In the genomic region with DNA sequence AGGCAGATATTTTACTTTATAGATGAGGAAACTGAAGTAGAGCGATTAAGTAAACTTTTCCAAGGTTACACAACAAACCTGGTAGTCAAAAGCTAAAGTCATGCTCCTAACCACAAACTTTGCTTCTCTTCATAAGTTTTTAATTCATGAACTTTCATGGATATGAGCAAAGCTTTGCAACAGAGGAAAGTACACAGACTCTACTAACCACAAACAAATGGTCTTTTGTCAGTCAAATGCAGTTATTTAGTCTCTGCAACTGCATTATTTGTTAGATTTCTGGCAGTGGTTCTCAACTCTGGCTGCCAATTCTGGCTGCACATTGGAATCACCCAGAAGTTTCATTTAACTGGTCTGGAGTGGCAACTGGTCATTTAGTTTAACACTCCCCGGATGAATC, we compare ENCODE assay signal across 10 cellular contexts.
DNase-seq lines count a peak whose midpoint lies in the region; ATAC-seq and TF ChIP-seq lines count a peak whose summit lies in the region.
"Had no signal": no experiment of that assay in that cellular context is flagged by ENCODE, and none has a peak within 500 bp of the region (broad histone marks: within the 10 kb centered on the region; RNA-seq: fewer than 3 reads in every experiment).

No MANE protein-coding gene starts in this region.

- no peak for TF ChIP-seq CTCF in cardiac muscle cell (IDR thresholded peaks at IDR 0.05; ENCODE audit: low read depth, low read length)
- TF ChIP-seq CTCF in left ventricle myocardium inferior (IDR thresholded peaks at IDR 0.05; ENCODE audit: borderline replicate concordance), result no peak
- no peak for TF ChIP-seq CTCF in foreskin keratinocyte (conservative IDR thresholded peaks at IDR 0.05)
- TF ChIP-seq CTCF in testis (IDR thresholded peaks at IDR 0.05), result no peak

- TF ChIP-seq POLR2A in testis (IDR thresholded peaks at IDR 0.05), result no peak

- H3K27me3 ChIP-seq in cardiac muscle cell (no peaks in the 10 kb centered on the region), left ventricle myocardium inferior (ENCODE audit: low read depth) (no peaks in the 10 kb centered on the region), foreskin keratinocyte (no peaks in the 10 kb centered on the region), testis (no peaks in the 10 kb centered on the region)
- H3K27me3 ChIP-seq: SJCRH30 had no signal

- peak overlapping the region; percentile 53 for H3K27ac ChIP-seq in cardiac muscle cell
- no peak overlapping the region for H3K27ac ChIP-seq in left ventricle myocardium inferior (replicated peaks)
- no peak overlapping the region for H3K27ac ChIP-seq in foreskin keratinocyte
- H3K27ac ChIP-seq in testis, result no peak overlapping the region
- H3K27ac ChIP-seq: SJCRH30 had no signal

- H3K36me3 ChIP-seq in cardiac muscle cell (no peaks in the 10 kb centered on the region), left ventricle myocardium inferior (peaks cover 5% of the 10 kb centered on the region), testis (ENCODE audit: low read depth, missing control alignments) (no peaks in the 10 kb centered on the region)

- DNase-seq in cardiac muscle cell (ENCODE audit: low read depth in 1 of 2, low spot score in 1 of 2) (peak in 1 of 2 donors; percentile 78), left ventricle myocardium inferior (no peak), SKM-1 (lab: John Stamatoyannopoulos, UW; ENCODE audit: unreplicated experiment) (peak; percentile 41), foreskin keratinocyte (peak; percentile 39 to 43), testis (peak; percentile 41), NCI-H146 treated with DMSO at 0.1 percent for 48 hours (lab: John Stamatoyannopoulos, UW; ENCODE audit: unreplicated experiment) (no peak), cerebellar nuclear complex (lab: John Stamatoyannopoulos, UW) (no peak)
- DNase-seq: NCI-H1694 treated with DMSO at 0.1 percent for 48 hours had no signal

- H3K4me3 ChIP-seq in cardiac muscle cell (no peak overlapping the region), left ventricle myocardium inferior (no peak overlapping the region), testis (no peak overlapping the region)
- H3K4me3 ChIP-seq: SJCRH30 had no signal

- H3K4me1 ChIP-seq in cardiac muscle cell (ENCODE audit: low read depth) (peaks cover 2% of the 10 kb centered on the region), left ventricle myocardium inferior (peaks cover 55% of the 10 kb centered on the region), foreskin keratinocyte (no peaks in the 10 kb centered on the region), testis (no peaks in the 10 kb centered on the region)

- 54 to 65% methylated on average over 2 of the region's 2 CpGs for WGBS in testis, 2 donors

- intact Hi-C loops in left ventricle myocardium inferior (cut with micrococcal nuclease), result no loop called here
- intact Hi-C loops in testis (cut with DNase I; ENCODE audit: low total_unique reads), result no loop called here

- ATAC-seq in foreskin keratinocyte, result no peak
- no peak for ATAC-seq in HG02623 (IDR thresholded peaks at IDR 0.05; ENCODE audit: unreplicated experiment)

- H3K9me3 ChIP-seq in cardiac muscle cell (ENCODE audit: low read depth) (no peaks in the 10 kb centered on the region), left ventricle myocardium inferior (replicated peaks) (no peaks in the 10 kb centered on the region), testis (no peaks in the 10 kb centered on the region)
- H3K9me3 ChIP-seq: SJCRH30 had no signal

Comparison
In these comparisons a context has a peak if more than half of its experiments do, and no peak if none do; other contexts are left out.
1. DNase-seq: peak in SKM-1 (single experiment), foreskin keratinocyte (2 of 2) and testis (single experiment); none in left ventricle myocardium inferior (single experiment), NCI-H146 treated with DMSO at 0.1 percent for 48 hours (single experiment) and cerebellar nuclear complex (0 of 2).